In genomic region chr5:174810796-174811195, GRCh38 we compare ENCODE assay signal across 26 cellular contexts.
"Had no signal": no experiment of that assay in that cellular context is flagged by ENCODE, and none has a peak within 500 bp of the region (broad histone marks: within the 10 kb centered on the region; RNA-seq: fewer than 3 reads in every experiment).

No MANE protein-coding gene starts in this region.

- H3K9me3 ChIP-seq: suprapubic skin, testis, thoracic aorta, thyroid gland, tibial artery, transverse colon, upper lobe of left lung, uterus, vagina had no signal

- H3K36me3 ChIP-seq: stomach, suprapubic skin, thoracic aorta, thyroid gland, tibial artery, tibial nerve, transverse colon, upper lobe of left lung, upper lobe of right lung, uterus, vagina had no signal

- DNase-seq: stimulated activated CD4-positive, alpha-beta T cell treated with anti-CD3 and anti-CD28 coated beads, Interleukin-2, amount 100 ng/mL, for 48 hours; stimulated activated CD4-positive, alpha-beta T cell treated with anti-CD3 and anti-CD28 coated beads, Interleukin-4, amount 100 ng/mL, for 1 hour; stimulated activated CD4-positive, alpha-beta T cell treated with anti-CD3 and anti-CD28 coated beads, Interleukin-4, amount 100 ng/mL, for 24 hours; stimulated activated CD4-positive, alpha-beta T cell treated with anti-CD3 and anti-CD28 coated beads, Interleukin-4, amount 100 ng/mL, for 4 hours; stimulated activated CD8-positive, alpha-beta memory T cell treated with anti-CD3 and anti-CD28 coated beads, Interleukin-4, amount 100 ng/mL, for 48 hours; stimulated activated naive B cell treated with anti-CD40 and anti-IgM and Interleukin-4, amounts not matched to agents 10 μg/mL and 1 μg/mL and 100 μg/mL, for 72 hours; stimulated activated naive CD4-positive, alpha-beta T cell; stimulated activated naive CD4-positive, alpha-beta T cell treated with Interleukin-2 at 50 U/mL for 16 hours; stimulated activated naive CD8-positive, alpha-beta T cell treated with anti-CD3 and anti-CD28 coated beads, Interleukin-15, amount 100 ng/mL, for 72 hours; stimulated activated naive CD8-positive, alpha-beta T cell treated with anti-CD3 and anti-CD28 coated beads, Interleukin-15, Interleukin-2, amounts not matched to agents 100 U/mL and 50 U/mL, for 24 hours; stomach; substantia nigra; testis; thyroid gland; tibial artery; transverse colon; trophoblast cell; upper lobe of left lung; upper lobe of right lung; uterus had no signal

- H3K4me3 ChIP-seq: stomach, suprapubic skin, testis, thoracic aorta, thyroid gland, tibial artery, tibial nerve, transverse colon, upper lobe of left lung, upper lobe of right lung, uterus, vagina had no signal

- H3K27ac ChIP-seq: stomach, suprapubic skin, testis, thoracic aorta, thyroid gland, tibial artery, tibial nerve, transverse colon, upper lobe of left lung, upper lobe of right lung, uterus, vagina had no signal

- ATAC-seq: stimulated activated effector memory CD8-positive, alpha-beta T cell treated with anti-CD3 and anti-CD28 coated beads, Interleukin-12 subunit alpha, Interleukin-12 subunit beta, amount 100 ng/mL, for 72 hours; stimulated activated memory B cell treated with anti-CD40 and anti-IgM and Interleukin-4, amounts not matched to agents 10 μg/mL and 1 μg/mL and 100 μg/mL, for 72 hours; stimulated activated naive B cell treated with anti-CD40 and anti-IgM and Interleukin-4, amounts not matched to agents 10 μg/mL and 1 μg/mL and 100 μg/mL, for 72 hours; stimulated activated naive CD8-positive, alpha-beta T cell treated with anti-CD3 and anti-CD28 coated beads, Interleukin-15, amount 100 ng/mL, for 72 hours; stimulated activated naive CD8-positive, alpha-beta T cell treated with anti-CD3 and anti-CD28 coated beads, Interleukin-15, Interleukin-2, amounts not matched to agents 100 U/mL and 50 U/mL, for 24 hours; upper lobe of right lung had no signal

- H3K4me1 ChIP-seq: stomach, suprapubic skin, testis, thyroid gland, tibial artery, tibial nerve, transverse colon, upper lobe of left lung, upper lobe of right lung, uterus, vagina had no signal

- H3K27me3 ChIP-seq: stomach, testis, thyroid gland, tibial artery, tibial nerve, transverse colon, upper lobe of left lung, upper lobe of right lung, uterus, vagina had no signal
